Comparison of ENCODE assay signal across 1 cellular context in genomic region chr10:70146489-70147488, GRCh38.
TF ChIP-seq lines count a peak whose summit lies in the region.

TYSND1 (minus strand) TSS chr10:70146700; CDS start chr10:70146586, 114 bp downstream.

TF ChIP-seq in HepG2, 621 proteins besides CTCF, POLR2A, EP300 and RAD21 (continued from another document and continues in another):
- TF ChIP-seq KIAA2018 (CRISPR knock-in tag; IDR thresholded peaks at IDR 0.05; ENCODE audit: borderline replicate concordance) = no peak
- TF ChIP-seq RXRA (CRISPR knock-in tag; IDR thresholded peaks at IDR 0.05) = no peak
- TF ChIP-seq HDAC6 (IDR thresholded peaks at IDR 0.05; ENCODE audit: low read depth, low read length) = no peak
- no peak for TF ChIP-seq U2AF2 (IDR thresholded peaks at IDR 0.05; ENCODE audit: low read depth, low read length)
- no peak for TF ChIP-seq ZBTB4 (CRISPR knock-in tag; IDR thresholded peaks at IDR 0.05; ENCODE audit: borderline replicate concordance)
- no peak for TF ChIP-seq NR1H2 (CRISPR knock-in tag; IDR thresholded peaks at IDR 0.05; ENCODE audit: borderline replicate concordance, low read depth)
- TF ChIP-seq GZF1 (CRISPR knock-in tag; IDR thresholded peaks at IDR 0.05) = no peak
- peak; percentile 34; the same call in 1 of the 2 replicates for TF ChIP-seq ZBTB14 (CRISPR knock-in tag; IDR thresholded peaks at IDR 0.05)
- no peak for TF ChIP-seq ZNF383 (CRISPR knock-in tag; IDR thresholded peaks at IDR 0.05; ENCODE audit: borderline replicate concordance)
- no peak for TF ChIP-seq CERS6 (CRISPR knock-in tag; IDR thresholded peaks at IDR 0.05)
- TF ChIP-seq SYNCRIP (IDR thresholded peaks at IDR 0.05; ENCODE audit: insufficient read depth, low read depth, low read length) = no peak
- TF ChIP-seq THAP11 (CRISPR knock-in tag; IDR thresholded peaks at IDR 0.05) = peak; percentile 40; the same call in 1 of the 2 replicates
- TF ChIP-seq RFX5 (IDR thresholded peaks at IDR 0.05; ENCODE audit: low read depth, low read length) = peak; percentile 76
- TF ChIP-seq THRA (CRISPR knock-in tag; IDR thresholded peaks at IDR 0.05; ENCODE audit: borderline replicate concordance) = 0 out of 2 replicates have a peak, but pooled peaks have one; percentile 25
- no peak for TF ChIP-seq ZNF513 (CRISPR knock-in tag; conservative IDR thresholded peaks at IDR 0.05)
- TF ChIP-seq NR2F2 (IDR thresholded peaks at IDR 0.05; ENCODE audit: borderline replicate concordance, low read depth) = 0 out of 2 replicates have a peak, but pooled peaks have one; percentile 63
- TF ChIP-seq ARHGAP35 (CRISPR knock-in tag; IDR thresholded peaks at IDR 0.05; ENCODE audit: borderline replicate concordance) = no peak
- TF ChIP-seq FOXO4 (CRISPR knock-in tag; conservative IDR thresholded peaks at IDR 0.05) = no peak
- TF ChIP-seq MED8 (CRISPR knock-in tag; IDR thresholded peaks at IDR 0.05; ENCODE audit: insufficient replicate concordance) = peak; percentile 50
- TF ChIP-seq ATF7 (IDR thresholded peaks at IDR 0.05) = no peak
- TF ChIP-seq ATF7 (CRISPR knock-in tag; IDR thresholded peaks at IDR 0.05) = no peak; the same call in 1 of the 2 replicates
- TF ChIP-seq JARID2 (CRISPR knock-in tag; IDR thresholded peaks at IDR 0.05; ENCODE audit: insufficient replicate concordance) = no peak
- no peak for TF ChIP-seq MTF2 (CRISPR knock-in tag; IDR thresholded peaks at IDR 0.05; ENCODE audit: borderline replicate concordance)
- TF ChIP-seq REPIN1 (CRISPR knock-in tag; IDR thresholded peaks at IDR 0.05; ENCODE audit: borderline replicate concordance, low read depth) = peak; percentile 83; the same call in 1 of the 2 replicates
- TF ChIP-seq KDM5B (CRISPR knock-in tag; IDR thresholded peaks at IDR 0.05; ENCODE audit: borderline replicate concordance) = peak; percentile 48; the same call in 1 of the 2 replicates
- no peak for TF ChIP-seq MAFG (CRISPR knock-in tag; IDR thresholded peaks at IDR 0.05)
- TF ChIP-seq ZNF101 (CRISPR knock-in tag; IDR thresholded peaks at IDR 0.05; ENCODE audit: borderline replicate concordance, low read depth) = no peak
- peak; percentile 60; the same call in 1 of the 2 replicates for TF ChIP-seq MED13 (CRISPR knock-in tag; IDR thresholded peaks at IDR 0.05)
- TF ChIP-seq KMT2A (CRISPR knock-in tag; IDR thresholded peaks at IDR 0.05) = peak; percentile 61
- TF ChIP-seq ZNF546 (CRISPR knock-in tag; conservative IDR thresholded peaks at IDR 0.05) = no peak
- TF ChIP-seq ZSCAN30 (CRISPR knock-in tag; IDR thresholded peaks at IDR 0.05) = no peak
- TF ChIP-seq THAP8 (CRISPR knock-in tag; IDR thresholded peaks at IDR 0.05; ENCODE audit: borderline replicate concordance) = no peak
- TF ChIP-seq RBFOX2 (IDR thresholded peaks at IDR 0.05; ENCODE audit: low read depth, low read length) = peak; percentile 55
- TF ChIP-seq HNRNPUL1 (IDR thresholded peaks at IDR 0.05; ENCODE audit: low read depth, low read length) = no peak
- TF ChIP-seq NBN (conservative IDR thresholded peaks at IDR 0.05) = no peak
- TF ChIP-seq HIC2 (CRISPR knock-in tag; IDR thresholded peaks at IDR 0.05; ENCODE audit: low read depth) = 0 out of 2 replicates have a peak, but pooled peaks have one; percentile 16
- no peak for TF ChIP-seq MEF2D (CRISPR knock-in tag; IDR thresholded peaks at IDR 0.05)
- TF ChIP-seq ZNF326 (CRISPR knock-in tag; IDR thresholded peaks at IDR 0.05; ENCODE audit: borderline replicate concordance) = no peak
- 0 out of 2 replicates have a peak, but pooled peaks have one; percentile 27 for TF ChIP-seq ZNF33B (CRISPR knock-in tag; IDR thresholded peaks at IDR 0.05)
- TF ChIP-seq LBX2 (CRISPR knock-in tag; IDR thresholded peaks at IDR 0.05; ENCODE audit: borderline replicate concordance) = no peak
